In the genomic region with DNA sequence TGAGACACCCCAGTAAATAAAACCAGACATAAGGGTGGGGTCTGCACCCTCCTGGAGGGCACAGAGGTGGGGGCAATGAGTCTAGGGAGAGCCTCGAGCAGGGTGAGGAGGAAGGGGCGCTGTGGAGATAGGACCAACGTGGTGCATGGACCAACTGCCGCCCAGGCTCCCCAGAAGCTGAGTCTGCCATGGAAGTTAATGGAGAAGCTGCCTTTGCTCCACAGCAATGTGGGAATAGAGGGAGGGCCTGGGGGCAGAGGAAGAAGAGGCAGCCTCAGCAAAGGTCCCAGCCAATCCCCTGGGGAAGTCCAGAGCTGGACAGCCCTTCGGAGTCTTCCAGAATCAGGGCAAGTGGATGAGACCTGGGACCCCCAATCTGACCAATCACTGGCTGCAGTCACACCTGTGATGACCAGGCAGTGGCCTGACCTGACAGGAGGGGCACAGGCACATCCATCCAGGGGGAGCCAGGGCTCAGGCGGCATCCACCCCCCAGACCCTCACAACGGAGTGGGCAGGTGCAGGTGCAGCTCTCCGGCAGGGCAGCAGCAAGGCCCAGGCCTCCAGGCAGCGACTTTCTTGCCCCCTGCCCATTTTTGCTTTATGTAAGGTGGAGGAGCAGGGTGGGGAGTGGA, we compare ENCODE assay signal across 1 cellular context.
TF ChIP-seq lines count a peak whose summit lies in the region.

No MANE protein-coding gene starts in this region.

TF ChIP-seq in GM23338, 12 proteins besides CTCF, POLR2A, EP300 and RAD21 (continued from another document):
- TF ChIP-seq, protein P1, sequence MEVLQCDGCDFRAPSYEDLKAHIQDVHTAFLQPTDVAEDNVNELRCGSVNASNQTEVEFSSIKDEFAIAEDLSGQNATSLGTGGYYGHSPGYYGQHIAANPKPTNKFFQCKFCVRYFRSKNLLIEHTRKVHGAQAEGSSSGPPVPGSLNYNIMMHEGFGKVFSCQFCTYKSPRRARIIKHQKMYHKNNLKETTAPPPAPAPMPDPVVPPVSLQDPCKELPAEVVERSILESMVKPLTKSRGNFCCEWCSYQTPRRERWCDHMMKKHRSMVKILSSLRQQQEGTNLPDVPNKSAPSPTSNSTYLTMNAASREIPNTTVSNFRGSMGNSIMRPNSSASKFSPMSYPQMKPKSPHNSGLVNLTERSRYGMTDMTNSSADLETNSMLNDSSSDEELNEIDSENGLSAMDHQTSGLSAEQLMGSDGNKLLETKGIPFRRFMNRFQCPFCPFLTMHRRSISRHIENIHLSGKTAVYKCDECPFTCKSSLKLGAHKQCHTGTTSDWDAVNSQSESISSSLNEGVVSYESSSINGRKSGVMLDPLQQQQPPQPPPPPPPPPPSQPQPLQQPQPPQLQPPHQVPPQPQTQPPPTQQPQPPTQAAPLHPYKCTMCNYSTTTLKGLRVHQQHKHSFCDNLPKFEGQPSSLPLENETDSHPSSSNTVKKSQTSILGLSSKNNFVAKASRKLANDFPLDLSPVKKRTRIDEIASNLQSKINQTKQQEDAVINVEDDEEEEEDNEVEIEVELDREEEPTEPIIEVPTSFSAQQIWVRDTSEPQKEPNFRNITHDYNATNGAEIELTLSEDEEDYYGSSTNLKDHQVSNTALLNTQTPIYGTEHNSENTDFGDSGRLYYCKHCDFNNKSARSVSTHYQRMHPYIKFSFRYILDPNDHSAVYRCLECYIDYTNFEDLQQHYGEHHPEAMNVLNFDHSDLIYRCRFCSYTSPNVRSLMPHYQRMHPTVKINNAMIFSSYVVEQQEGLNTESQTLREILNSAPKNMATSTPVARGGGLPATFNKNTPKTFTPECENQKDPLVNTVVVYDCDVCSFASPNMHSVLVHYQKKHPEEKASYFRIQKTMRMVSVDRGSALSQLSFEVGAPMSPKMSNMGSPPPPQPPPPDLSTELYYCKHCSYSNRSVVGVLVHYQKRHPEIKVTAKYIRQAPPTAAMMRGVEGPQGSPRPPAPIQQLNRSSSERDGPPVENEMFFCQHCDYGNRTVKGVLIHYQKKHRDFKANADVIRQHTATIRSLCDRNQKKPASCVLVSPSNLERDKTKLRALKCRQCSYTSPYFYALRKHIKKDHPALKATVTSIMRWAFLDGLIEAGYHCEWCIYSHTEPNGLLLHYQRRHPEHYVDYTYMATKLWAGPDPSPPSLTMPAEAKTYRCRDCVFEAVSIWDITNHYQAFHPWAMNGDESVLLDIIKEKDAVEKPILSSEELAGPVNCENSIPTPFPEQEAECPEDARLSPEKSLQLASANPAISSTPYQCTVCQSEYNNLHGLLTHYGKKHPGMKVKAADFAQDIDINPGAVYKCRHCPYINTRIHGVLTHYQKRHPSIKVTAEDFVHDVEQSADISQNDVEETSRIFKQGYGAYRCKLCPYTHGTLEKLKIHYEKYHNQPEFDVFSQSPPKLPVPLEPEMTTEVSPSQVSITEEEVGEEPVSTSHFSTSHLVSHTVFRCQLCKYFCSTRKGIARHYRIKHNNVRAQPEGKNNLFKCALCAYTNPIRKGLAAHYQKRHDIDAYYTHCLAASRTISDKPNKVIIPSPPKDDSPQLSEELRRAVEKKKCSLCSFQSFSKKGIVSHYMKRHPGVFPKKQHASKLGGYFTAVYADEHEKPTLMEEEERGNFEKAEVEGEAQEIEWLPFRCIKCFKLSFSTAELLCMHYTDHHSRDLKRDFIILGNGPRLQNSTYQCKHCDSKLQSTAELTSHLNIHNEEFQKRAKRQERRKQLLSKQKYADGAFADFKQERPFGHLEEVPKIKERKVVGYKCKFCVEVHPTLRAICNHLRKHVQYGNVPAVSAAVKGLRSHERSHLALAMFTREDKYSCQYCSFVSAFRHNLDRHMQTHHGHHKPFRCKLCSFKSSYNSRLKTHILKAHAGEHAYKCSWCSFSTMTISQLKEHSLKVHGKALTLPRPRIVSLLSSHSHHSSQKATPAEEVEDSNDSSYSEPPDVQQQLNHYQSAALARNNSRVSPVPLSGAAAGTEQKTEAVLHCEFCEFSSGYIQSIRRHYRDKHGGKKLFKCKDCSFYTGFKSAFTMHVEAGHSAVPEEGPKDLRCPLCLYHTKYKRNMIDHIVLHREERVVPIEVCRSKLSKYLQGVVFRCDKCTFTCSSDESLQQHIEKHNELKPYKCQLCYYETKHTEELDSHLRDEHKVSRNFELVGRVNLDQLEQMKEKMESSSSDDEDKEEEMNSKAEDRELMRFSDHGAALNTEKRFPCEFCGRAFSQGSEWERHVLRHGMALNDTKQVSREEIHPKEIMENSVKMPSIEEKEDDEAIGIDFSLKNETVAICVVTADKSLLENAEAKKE (CRISPR knock-in tag; IDR thresholded peaks at IDR 0.05): no peak
- TF ChIP-seq NANOG (IDR thresholded peaks at IDR 0.05; ENCODE audit: borderline replicate concordance): no peak
- no peak for TF ChIP-seq EZH2 (IDR thresholded peaks at IDR 0.05; ENCODE audit: low read depth, unreplicated experiment)
- TF ChIP-seq CREB1 (CRISPR knock-in tag; IDR thresholded peaks at IDR 0.05; ENCODE audit: low read depth): no peak
- no peak for TF ChIP-seq POLR2AphosphoS5 (IDR thresholded peaks at IDR 0.05; ENCODE audit: low read depth)
- no peak for TF ChIP-seq STAT1 (IDR thresholded peaks at IDR 0.05; ENCODE audit: unreplicated experiment)
- TF ChIP-seq EZH2phosphoT487 (IDR thresholded peaks at IDR 0.05; ENCODE audit: unreplicated experiment): no peak
- TF ChIP-seq, protein P2, sequence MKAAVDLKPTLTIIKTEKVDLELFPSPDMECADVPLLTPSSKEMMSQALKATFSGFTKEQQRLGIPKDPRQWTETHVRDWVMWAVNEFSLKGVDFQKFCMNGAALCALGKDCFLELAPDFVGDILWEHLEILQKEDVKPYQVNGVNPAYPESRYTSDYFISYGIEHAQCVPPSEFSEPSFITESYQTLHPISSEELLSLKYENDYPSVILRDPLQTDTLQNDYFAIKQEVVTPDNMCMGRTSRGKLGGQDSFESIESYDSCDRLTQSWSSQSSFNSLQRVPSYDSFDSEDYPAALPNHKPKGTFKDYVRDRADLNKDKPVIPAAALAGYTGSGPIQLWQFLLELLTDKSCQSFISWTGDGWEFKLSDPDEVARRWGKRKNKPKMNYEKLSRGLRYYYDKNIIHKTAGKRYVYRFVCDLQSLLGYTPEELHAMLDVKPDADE (IDR thresholded peaks at IDR 0.05): no peak
